8 cellular contexts compared by ENCODE assay signal in genomic region chr2:96773922-96774321, GRCh38. TPM values are rescaled to one million over a fixed set of nuclear protein-coding genes. Genes with fewer than 3 reads are reported as not detected.
A peak's percentile ranks its signal among the peaks of the same experiment; 100 is the strongest.
DNase-seq lines count a peak whose midpoint lies in the region; ATAC-seq, FAIRE-seq and TF ChIP-seq lines count a peak whose summit lies in the region.

No MANE protein-coding gene starts in this region.

- dilution Hi-C loops in keratinocyte (cut with MboI; ENCODE audit: extremely low pct_ligation_motif_present, low sequenced_read_pairs): no loop called here

- H3K9me3 Mint-ChIP-seq in CD4-positive, alpha-beta T cell: no peaks in the 10 kb centered on the region

- H4K20me1 ChIP-seq in keratinocyte (ENCODE audit: control insufficient read depth, extremely low read depth, insufficient read depth, low read length): no peaks in the 10 kb centered on the region

- H3K36me3 Mint-ChIP-seq in CD4-positive, alpha-beta T cell (ENCODE audit: low read depth): no peaks in the 10 kb centered on the region

- H3K27ac ChIP-seq in CD4-positive, alpha-beta T cell (ENCODE audit: low read depth, low read length): peak overlapping the region; percentile 50
- peak overlapping the region; percentile 33 for H3K27ac ChIP-seq in HL-60 (replicated peaks)
- H3K27ac ChIP-seq in keratinocyte (ENCODE audit: control insufficient read depth, insufficient read depth, low read length): no peak overlapping the region
- no peak overlapping the region for H3K27ac ChIP-seq in upper lobe of right lung

- H3K9me1 ChIP-seq in keratinocyte (ENCODE audit: control insufficient read depth, extremely low read depth, insufficient read depth, low read length): no peaks in the 10 kb centered on the region

- CTCF ChIA-PET in CD4-positive, alpha-beta T cell (lab: Charles Lee): interaction anchor here (0.5 to 2.2 kb wide), 9 partner anchors 9 to 366 kb away, joined by 3 to 17 read pairs (median 5); partner anchors contain the start of genes ANKRD39, CNNM3 and CNNM4

- H3K36me3 ChIP-seq in keratinocyte (ENCODE audit: control insufficient read depth in 2 of 2, extremely low read depth in 1 of 2, insufficient read depth in 2 of 2, low read length in 2 of 2) (no peaks in the 10 kb centered on the region), upper lobe of right lung (no peaks in the 10 kb centered on the region)

- POLR2A ChIA-PET in CD4-positive, alpha-beta T cell (lab: Charles Lee): interaction anchor here (0.7 to 2.4 kb wide), 9 partner anchors 11 to 237 kb away, joined by 3 to 33 read pairs (median 9); partner anchors contain the start of genes ANKRD39, ARID5A, CNNM3 and CNNM4

- peak overlapping the region; percentile 69 for H3K4me2 ChIP-seq in keratinocyte (ENCODE audit: control insufficient read depth, extremely low read depth, insufficient read depth, low read depth, low read length)

- no peaks in the 10 kb centered on the region for H3K9me3 ChIP-seq in CD4-positive, alpha-beta T cell (ENCODE audit: control insufficient read depth, low read length)
- no peaks in the 10 kb centered on the region for H3K9me3 ChIP-seq in keratinocyte (ENCODE audit: control insufficient read depth, low read depth, low read length)
- H3K9me3 ChIP-seq in upper lobe of right lung: no peaks in the 10 kb centered on the region

- H2AFZ ChIP-seq in keratinocyte (ENCODE audit: control insufficient read depth, low read length): peak overlapping the region; percentile 83

- FAIRE-seq in keratinocyte (lab: Jason Lieb, UNC): no peak

- intact Hi-C loops in CD4-positive, alpha-beta T cell (cut with DNase I, micrococcal nuclease): loop anchor here in 1 of 2 experiments (10.0 kb wide), 1 partner anchor 49 kb away; no protein-coding TSS in a partner anchor
- intact Hi-C loops in upper lobe of right lung (cut with DNase I): no loop called here

- no peak for TF ChIP-seq CTCF in CD4-positive, alpha-beta T cell (IDR thresholded peaks at IDR 0.05)
- no peak for TF ChIP-seq CTCF in HL-60 (IDR thresholded peaks at IDR 0.05; ENCODE audit: insufficient read depth, low read length)
- peak in 1 of 3 experiments; percentile 29 for TF ChIP-seq CTCF in keratinocyte (optimal IDR thresholded peaks at IDR 0.05 in 1 of 3, IDR thresholded peaks at IDR 0.05 in 1 of 3, conservative IDR thresholded peaks at IDR 0.05 in 1 of 3; ENCODE audit: extremely low read depth in 1 of 3, insufficient read depth in 2 of 3, low read length in 3 of 3)
- TF ChIP-seq CTCF in upper lobe of right lung (IDR thresholded peaks at IDR 0.05): no peak

- H3K27ac Mint-ChIP-seq in CD4-positive, alpha-beta T cell: peak overlapping the region; percentile 91

- H3K4me3 ChIP-seq in HL-60 (replicated peaks; ENCODE audit: insufficient read depth, low read length): peak overlapping the region; percentile 33
- H3K4me3 ChIP-seq in keratinocyte (ENCODE audit: control insufficient read depth in 2 of 3, extremely low read depth in 1 of 3, insufficient read depth in 2 of 3, low read depth in 1 of 3, low read length in 3 of 3): peak overlapping the region in 2 of 3 experiments; percentile 7 to 45
- H3K4me3 ChIP-seq in upper lobe of right lung: peak overlapping the region; percentile 31

- no peak overlapping the region for H3K9ac ChIP-seq in keratinocyte (ENCODE audit: control insufficient read depth, extremely low read depth, insufficient read depth, low read length)

- no peaks in the 10 kb centered on the region for H3K27me3 ChIP-seq in CD4-positive, alpha-beta T cell (ENCODE audit: control insufficient read depth, insufficient read depth, low read length)
- H3K27me3 ChIP-seq in HL-60 (ENCODE audit: insufficient read depth, poor library complexity, severe bottlenecking): no peaks in the 10 kb centered on the region
- H3K27me3 ChIP-seq in keratinocyte (ENCODE audit: control insufficient read depth, extremely low read depth, insufficient read depth, low read length): no peaks in the 10 kb centered on the region
- no peaks in the 10 kb centered on the region for H3K27me3 ChIP-seq in upper lobe of right lung

- H3K79me2 ChIP-seq in keratinocyte (ENCODE audit: control insufficient read depth, insufficient read depth, low read length): no peaks in the 10 kb centered on the region

- peak; percentile 17 to 53 (median 29) for DNase-seq in CD4-positive, alpha-beta T cell
- DNase-seq in HL-60 (ENCODE audit: low read depth in 1 of 2, low spot score in 1 of 2) (peak; percentile 43 to 45), keratinocyte (ENCODE audit: low read depth, low spot score) (no peak), upper lobe of right lung (no peak), NCI-H748 (lab: John Stamatoyannopoulos, UW; ENCODE audit: unreplicated experiment) (no peak)
- DNase-seq in activated CD4-positive, alpha-beta T cell treated with anti-CD3 and anti-CD28 coated beads for 48 hours: peak; percentile 52

- peak overlapping the region; percentile 96 for H3K4me3 Mint-ChIP-seq in CD4-positive, alpha-beta T cell

- peaks cover 22% of the 10 kb centered on the region for H3K4me1 Mint-ChIP-seq in CD4-positive, alpha-beta T cell (ENCODE audit: low read depth)

- peak; percentile 88 for ATAC-seq in CD4-positive, alpha-beta T cell (ENCODE audit: poor library complexity)
- ATAC-seq in upper lobe of right lung (peak; percentile 37), GM21619 (IDR thresholded peaks at IDR 0.05; ENCODE audit: unreplicated experiment) (no peak), HG03025 (IDR thresholded peaks at IDR 0.05; ENCODE audit: low FRiP score, unreplicated experiment) (no peak)

- H3K4me1 ChIP-seq in keratinocyte (ENCODE audit: control insufficient read depth, extremely low read depth, insufficient read depth, low read length) (peaks cover 27% of the 10 kb centered on the region), upper lobe of right lung (peaks cover 6% of the 10 kb centered on the region)

- H3K27me3 Mint-ChIP-seq in CD4-positive, alpha-beta T cell: no peaks in the 10 kb centered on the region

RNA-seq across cellular contexts. Expression of gene CNNM4, which starts 13.2 kb away (rescaled TPM):
- total RNA-seq in CD4-positive, alpha-beta T cell: 1 to 10 TPM; 7.0 to 7.1 TPM
- 4.4 to 7.6 TPM (median 5.5 TPM) in 3 replicates for polyA plus RNA-seq in keratinocyte
- 2.5 TPM for polyA plus RNA-seq in keratinocyte (2011; ENCODE audit: low read depth)
- 2.4 and 2.7 TPM in 2 replicates for polyA plus RNA-seq in keratinocyte (2011; cell fraction: cytosol; rRNA removed)
- polyA plus RNA-seq in keratinocyte (2011; cell fraction: nucleus; rRNA removed): 12.4 and 14.6 TPM in 2 replicates
- polyA plus RNA-seq in keratinocyte (2012; ENCODE audit: low replicate concordance): 5.5 and 5.6 TPM in 2 replicates
- 8.9 to 15.0 TPM (median 9.5 TPM) in 3 replicates for polyA minus RNA-seq in keratinocyte
- 5.0 TPM for polyA minus RNA-seq in keratinocyte (2011; cell fraction: cytosol; rRNA and poly(A)+ RNA removed)
- 12.1 and 15.2 TPM in 2 replicates for polyA minus RNA-seq in keratinocyte (2011; cell fraction: nucleus; rRNA and poly(A)+ RNA removed)
- total RNA-seq in upper lobe of right lung: 15.0 TPM

RNA-seq across cellular contexts. Expression of gene LMAN2L, which starts 34.1 kb away (rescaled TPM):
- total RNA-seq in CD4-positive, alpha-beta T cell: 1 to 10 TPM; 1.1 to 1.8 TPM
- 20.7 to 22.9 TPM (median 20.8 TPM) in 3 replicates for polyA plus RNA-seq in keratinocyte
- 15.0 TPM for polyA plus RNA-seq in keratinocyte (2011; ENCODE audit: low read depth)
- polyA plus RNA-seq in keratinocyte (2011; cell fraction: cytosol; rRNA removed): 8.1 and 11.7 TPM in 2 replicates
- polyA plus RNA-seq in keratinocyte (2011; cell fraction: nucleus; rRNA removed): 33.4 and 33.9 TPM in 2 replicates
- 11.4 and 13.5 TPM in 2 replicates for polyA plus RNA-seq in keratinocyte (2012; ENCODE audit: low replicate concordance)
- polyA minus RNA-seq in keratinocyte: 10.8 to 17.9 TPM (median 13.4 TPM) in 3 replicates
- 6.5 TPM for polyA minus RNA-seq in keratinocyte (2011; cell fraction: cytosol; rRNA and poly(A)+ RNA removed)
- polyA minus RNA-seq in keratinocyte (2011; cell fraction: nucleus; rRNA and poly(A)+ RNA removed): 17.1 and 22.3 TPM in 2 replicates
- 16.5 TPM for total RNA-seq in upper lobe of right lung

RNA-seq across cellular contexts. Expression of gene CNNM3, which starts 42.1 kb away (rescaled TPM):
- total RNA-seq in CD4-positive, alpha-beta T cell: 10 to 100 TPM; 48.7 to 53.5 TPM
- polyA plus RNA-seq in keratinocyte: 2.3 to 3.1 TPM (median 2.6 TPM) in 3 replicates
- 2.1 TPM for polyA plus RNA-seq in keratinocyte (2011; ENCODE audit: low read depth)
- polyA plus RNA-seq in keratinocyte (2011; cell fraction: cytosol; rRNA removed): 1.4 and 1.7 TPM in 2 replicates
- 7.0 and 8.3 TPM in 2 replicates for polyA plus RNA-seq in keratinocyte (2011; cell fraction: nucleus; rRNA removed)
- 3.9 and 5.2 TPM in 2 replicates for polyA plus RNA-seq in keratinocyte (2012; ENCODE audit: low replicate concordance)
- 5.6 to 11.6 TPM (median 10.5 TPM) in 3 replicates for polyA minus RNA-seq in keratinocyte
- 3.1 TPM for polyA minus RNA-seq in keratinocyte (2011; cell fraction: cytosol; rRNA and poly(A)+ RNA removed)
- polyA minus RNA-seq in keratinocyte (2011; cell fraction: nucleus; rRNA and poly(A)+ RNA removed): 8.3 and 10.9 TPM in 2 replicates
- 34.1 TPM for total RNA-seq in upper lobe of right lung

Comparison
In these comparisons a context has a peak if more than half of its experiments do, and no peak if none do; other contexts are left out.
1. ATAC-seq: peak in CD4-positive, alpha-beta T cell (single experiment) and upper lobe of right lung (single experiment); none in GM21619 (single experiment) and HG03025 (single experiment).
2. DNase-seq: peak in CD4-positive, alpha-beta T cell (10 of 10), HL-60 (2 of 2) and activated CD4-positive, alpha-beta T cell treated with anti-CD3 and anti-CD28 coated beads for 48 hours (single experiment); none in keratinocyte (single experiment), upper lobe of right lung (single experiment) and NCI-H748 (single experiment).
3. H3K27ac ChIP-seq: peak in CD4-positive, alpha-beta T cell (single experiment) and HL-60 (single experiment); none in keratinocyte (single experiment) and upper lobe of right lung (single experiment).
4. Peak in every context shown above with its lines, with median percentiles within 50 percentile points of each other: H3K4me3 ChIP-seq.